In the genomic region with DNA sequence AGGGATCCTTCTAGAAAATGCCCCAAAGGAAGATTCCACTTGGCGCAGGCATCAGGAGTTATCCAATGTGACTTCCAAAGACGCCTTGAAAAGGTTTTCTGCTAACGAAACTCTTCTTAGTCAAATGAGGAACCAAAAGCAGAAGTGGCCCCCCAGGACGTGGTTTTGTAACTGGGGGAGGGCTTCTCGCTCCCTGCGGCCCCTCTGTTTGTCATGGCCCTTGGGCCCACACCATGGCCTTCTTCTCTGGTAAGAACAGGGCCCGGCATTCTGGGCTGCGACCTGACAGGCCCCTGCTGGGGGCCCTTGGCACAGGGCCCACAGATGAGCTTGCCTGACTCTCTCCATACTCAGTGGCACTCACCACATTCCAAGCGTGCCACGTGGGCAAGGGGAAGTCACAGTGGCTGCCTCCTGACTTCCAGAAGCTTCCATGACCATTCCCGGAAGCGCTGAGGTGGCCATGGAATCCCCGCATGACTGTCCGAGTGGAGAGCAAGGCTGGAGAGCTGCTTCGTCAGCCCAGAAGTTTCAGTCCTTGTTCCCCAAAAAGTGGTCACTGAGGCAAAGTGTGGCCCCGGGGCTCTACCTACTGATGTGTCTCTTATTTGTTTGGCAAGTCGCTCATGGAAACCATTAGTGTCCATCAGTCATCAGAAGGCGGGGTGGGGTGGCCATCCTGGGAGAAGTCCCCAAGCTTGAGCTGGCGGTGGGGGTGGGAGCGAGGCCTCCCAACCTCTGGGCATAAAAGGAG, we compare ENCODE assay signal across 8 cellular contexts. TPM values are rescaled to one million over a fixed set of nuclear protein-coding genes. Genes with fewer than 3 reads are reported as not detected.
A peak's percentile ranks its signal among the peaks of the same experiment; 100 is the strongest.
DNase-seq lines count a peak whose midpoint lies in the region; ATAC-seq, FAIRE-seq and TF ChIP-seq lines count a peak whose summit lies in the region.

No MANE protein-coding gene starts in this region.

- H3K27me3 ChIP-seq in endothelial cell of umbilical vein (ENCODE audit: control insufficient read depth in 2 of 2, insufficient read depth in 2 of 2, low read length in 2 of 2) (no peaks in the 10 kb centered on the region), osteoblast (ENCODE audit: insufficient read depth, low read length) (no peaks in the 10 kb centered on the region)

- H3K79me2 ChIP-seq in endothelial cell of umbilical vein (ENCODE audit: control insufficient read depth, insufficient read depth, low read length) (peaks cover 38% of the 10 kb centered on the region), osteoblast (ENCODE audit: insufficient read depth, low read length) (peaks cover 40% of the 10 kb centered on the region)

- dilution Hi-C loops in endothelial cell of umbilical vein (cut with MboI; ENCODE audit: extremely low pct_ligation_motif_present, low sequenced_read_pairs) = no loop called here

- H3K27ac ChIP-seq in endothelial cell of umbilical vein (ENCODE audit: insufficient read depth, low read depth, low read length) = peak overlapping the region; percentile 41
- no peak overlapping the region for H3K27ac ChIP-seq in osteoblast (ENCODE audit: low read depth, low read length)

- POLR2A ChIA-PET in endothelial cell of umbilical vein (lab: Charles Lee) = interaction anchor here (1.7 kb wide), 1 partner anchor 24 kb away, joined by 5 read pairs; a partner anchor contains a TSS

- H3K4me1 ChIP-seq in endothelial cell of umbilical vein (ENCODE audit: control insufficient read depth, extremely low read depth, insufficient read depth, low read length) (peaks cover 41% of the 10 kb centered on the region), osteoblast (ENCODE audit: insufficient read depth, low read length) (peaks cover 37% of the 10 kb centered on the region)

- no TSS peak for BruUV-seq in endothelial cell of umbilical vein (replicated peaks; lab: Mats Ljungman, UMichigan)

- H3K4me2 ChIP-seq in endothelial cell of umbilical vein (ENCODE audit: insufficient read depth, low read length) = no peak overlapping the region
- no peak overlapping the region for H3K4me2 ChIP-seq in osteoblast (ENCODE audit: insufficient read depth, low read length)

- intact Hi-C loops in endothelial cell of umbilical vein (cut with micrococcal nuclease) = no loop called here

- DNase-seq in OCI-M1 (lab: John Stamatoyannopoulos, UW) (peak; percentile 48), endothelial cell of umbilical vein (ENCODE audit: low read depth, low spot score) (no peak), osteoblast (ENCODE audit: insufficient read length, low spot score, missing footprints) (peak; percentile 69), DMS153 treated with DMSO at 0.1 percent for 48 hours (lab: John Stamatoyannopoulos, UW; ENCODE audit: unreplicated experiment) (no peak), SHP77 (lab: John Stamatoyannopoulos, UW) (no peak), cerebellar nuclear complex (lab: John Stamatoyannopoulos, UW) (no peak)

- CTCF ChIA-PET in endothelial cell of umbilical vein (lab: Charles Lee) = no interaction called here

- H4K20me1 ChIP-seq in endothelial cell of umbilical vein (replicated peaks; ENCODE audit: control insufficient read depth, extremely low read depth, insufficient read depth, low read length) (no peaks in the 10 kb centered on the region), osteoblast (ENCODE audit: insufficient read depth, low read length) (peaks cover 18% of the 10 kb centered on the region)

- H3K9ac ChIP-seq in endothelial cell of umbilical vein (replicated peaks; ENCODE audit: extremely low read depth, insufficient read depth, low read length) = no peak overlapping the region

- H3K36me3 ChIP-seq in endothelial cell of umbilical vein (ENCODE audit: control insufficient read depth in 2 of 2, extremely low read depth in 1 of 2, insufficient read depth in 2 of 2, low read length in 2 of 2) (peaks cover 0 to 5% of the 10 kb centered on the region in 2 experiments), osteoblast (ENCODE audit: insufficient read depth, low read length) (peaks cover 24% of the 10 kb centered on the region)

- H2AFZ ChIP-seq in endothelial cell of umbilical vein (ENCODE audit: low read depth, low read length) (no peak overlapping the region), osteoblast (ENCODE audit: low read length) (no peak overlapping the region)

- TF ChIP-seq POLR2A in endothelial cell of umbilical vein (IDR thresholded peaks at IDR 0.05; ENCODE audit: low read depth, low read length) = no peak

- TF ChIP-seq CTCF in endothelial cell of umbilical vein (IDR thresholded peaks at IDR 0.05; ENCODE audit: extremely low read depth in 1 of 2, insufficient read depth in 1 of 2, low read depth in 1 of 2, low read length in 2 of 2) (no peak), osteoblast (IDR thresholded peaks at IDR 0.05; ENCODE audit: extremely low read depth, low read depth, low read length) (no peak)

- no peaks in the 10 kb centered on the region for H3K9me1 ChIP-seq in endothelial cell of umbilical vein (replicated peaks; ENCODE audit: control insufficient read depth, extremely low read depth, insufficient read depth, low read length)

- no peaks in the 10 kb centered on the region for H3K9me3 ChIP-seq in endothelial cell of umbilical vein (replicated peaks; ENCODE audit: control insufficient read depth, insufficient read depth, low read length)
- H3K9me3 ChIP-seq in osteoblast (ENCODE audit: low read depth, low read length) = no peaks in the 10 kb centered on the region

- H3K4me3 ChIP-seq in endothelial cell of umbilical vein (replicated peaks in 1 of 3; ENCODE audit: insufficient read depth in 1 of 3, low read depth in 1 of 3, low read length in 3 of 3) (no peak overlapping the region), osteoblast (ENCODE audit: insufficient read depth, low read length) (peak overlapping the region; percentile 90)

- ATAC-seq in GM18907 (IDR thresholded peaks at IDR 0.05; ENCODE audit: unreplicated experiment) = peak; percentile 35
- peak; percentile 33 for ATAC-seq in HG02623 (IDR thresholded peaks at IDR 0.05; ENCODE audit: unreplicated experiment)

- no peak for FAIRE-seq in endothelial cell of umbilical vein (lab: Jason Lieb, UNC)

TF ChIP-seq in endothelial cell of umbilical vein, 7 proteins besides CTCF, POLR2A, EP300 and RAD21 (continues in another document):
- no peak for TF ChIP-seq POLR2AphosphoS5 (IDR thresholded peaks at IDR 0.05; ENCODE audit: insufficient read depth, low read depth, low read length)
- TF ChIP-seq GATA2 (IDR thresholded peaks at IDR 0.05; ENCODE audit: insufficient read depth, insufficient read length, low read depth, low read length) = no peak

RNA-seq across cellular contexts. Expression of a gene that starts 0.9 kb away (rescaled TPM):
- total RNA-seq in endothelial cell of umbilical vein = 299 and 304 TPM in 2 replicates
- 323 and 387 TPM in 2 replicates for polyA plus RNA-seq in endothelial cell of umbilical vein
- polyA plus RNA-seq in endothelial cell of umbilical vein (2011; cell fraction: cytosol; rRNA removed) = 384 and 406 TPM in 2 replicates
- 161 and 176 TPM in 2 replicates for polyA plus RNA-seq in endothelial cell of umbilical vein (2011; cell fraction: nucleus; rRNA removed)
- polyA plus RNA-seq in endothelial cell of umbilical vein (2012) = 295 and 377 TPM in 2 replicates
- 334 TPM in 2 replicates for polyA minus RNA-seq in endothelial cell of umbilical vein
- 43.1 TPM for polyA minus RNA-seq in endothelial cell of umbilical vein (2011; cell fraction: cytosol; rRNA and poly(A)+ RNA removed)
- polyA minus RNA-seq in endothelial cell of umbilical vein (2011; cell fraction: nucleus; rRNA and poly(A)+ RNA removed) = 47.0 and 69.2 TPM in 2 replicates
- total RNA-seq in osteoblast = 223 and 264 TPM in 2 replicates

RNA-seq across cellular contexts. Expression of a gene that starts 11.3 kb away (rescaled TPM):
- total RNA-seq in endothelial cell of umbilical vein (not detected in 2 replicates), osteoblast (not detected in 2 replicates)
- polyA plus RNA-seq in endothelial cell of umbilical vein = 0.02 and 0.04 TPM in 2 replicates
- 0.01 TPM in 1 of 2 replicates, not detected in the other for polyA plus RNA-seq in endothelial cell of umbilical vein (2011; cell fraction: cytosol; rRNA removed)
- polyA plus RNA-seq in endothelial cell of umbilical vein (2011; cell fraction: nucleus; rRNA removed) = 0.13 and 0.20 TPM in 2 replicates
- polyA plus RNA-seq in endothelial cell of umbilical vein (2012) = 0.11 and 0.15 TPM in 2 replicates
- not detected in 2 replicates for polyA minus RNA-seq in endothelial cell of umbilical vein
- polyA minus RNA-seq in endothelial cell of umbilical vein (2011; cell fraction: cytosol; rRNA and poly(A)+ RNA removed) = not detected
- polyA minus RNA-seq in endothelial cell of umbilical vein (2011; cell fraction: nucleus; rRNA and poly(A)+ RNA removed) = not detected in 2 replicates

RNA-seq across cellular contexts. Expression of a gene that starts 24.2 kb away (rescaled TPM):
- 107 and 114 TPM in 2 replicates for total RNA-seq in endothelial cell of umbilical vein
- 20.2 and 29.0 TPM in 2 replicates for polyA plus RNA-seq in endothelial cell of umbilical vein
- polyA plus RNA-seq in endothelial cell of umbilical vein (2011; cell fraction: cytosol; rRNA removed) = 52.0 and 63.6 TPM in 2 replicates
- polyA plus RNA-seq in endothelial cell of umbilical vein (2011; cell fraction: nucleus; rRNA removed) = 21.9 and 28.7 TPM in 2 replicates
- 124 and 221 TPM in 2 replicates for polyA plus RNA-seq in endothelial cell of umbilical vein (2012)
- polyA minus RNA-seq in endothelial cell of umbilical vein = 13.2 and 13.4 TPM in 2 replicates
- 24.8 TPM for polyA minus RNA-seq in endothelial cell of umbilical vein (2011; cell fraction: cytosol; rRNA and poly(A)+ RNA removed)
- 34.2 and 44.0 TPM in 2 replicates for polyA minus RNA-seq in endothelial cell of umbilical vein (2011; cell fraction: nucleus; rRNA and poly(A)+ RNA removed)
- 19.5 and 23.0 TPM in 2 replicates for total RNA-seq in osteoblast

RNA-seq across cellular contexts. Expression of a gene that starts 26.9 kb away (rescaled TPM):
- total RNA-seq in endothelial cell of umbilical vein (92.5 and 93.2 TPM in 2 replicates), osteoblast (41.3 and 46.7 TPM in 2 replicates)
- 75.8 and 90.1 TPM in 2 replicates for polyA plus RNA-seq in endothelial cell of umbilical vein
- 116 and 117 TPM in 2 replicates for polyA plus RNA-seq in endothelial cell of umbilical vein (2011; cell fraction: cytosol; rRNA removed)
- polyA plus RNA-seq in endothelial cell of umbilical vein (2011; cell fraction: nucleus; rRNA removed) = 290 and 328 TPM in 2 replicates
- 77.8 and 85.4 TPM in 2 replicates for polyA plus RNA-seq in endothelial cell of umbilical vein (2012)
- 67.7 and 82.1 TPM in 2 replicates for polyA minus RNA-seq in endothelial cell of umbilical vein
- polyA minus RNA-seq in endothelial cell of umbilical vein (2011; cell fraction: cytosol; rRNA and poly(A)+ RNA removed) = 65.2 TPM
- 59.1 and 75.2 TPM in 2 replicates for polyA minus RNA-seq in endothelial cell of umbilical vein (2011; cell fraction: nucleus; rRNA and poly(A)+ RNA removed)

RNA-seq across cellular contexts. Expression of a gene that starts 34.7 kb away (rescaled TPM):
- total RNA-seq in endothelial cell of umbilical vein (47.4 and 57.2 TPM in 2 replicates), osteoblast (68.4 and 72.2 TPM in 2 replicates)
- 12.1 and 14.9 TPM in 2 replicates for polyA plus RNA-seq in endothelial cell of umbilical vein
- polyA plus RNA-seq in endothelial cell of umbilical vein (2011; cell fraction: cytosol; rRNA removed) = 26.1 and 28.8 TPM in 2 replicates
- polyA plus RNA-seq in endothelial cell of umbilical vein (2011; cell fraction: nucleus; rRNA removed) = 15.9 and 16.0 TPM in 2 replicates
- polyA plus RNA-seq in endothelial cell of umbilical vein (2012) = 43.9 and 54.5 TPM in 2 replicates
- 88.1 and 114 TPM in 2 replicates for polyA minus RNA-seq in endothelial cell of umbilical vein
- 126 TPM for polyA minus RNA-seq in endothelial cell of umbilical vein (2011; cell fraction: cytosol; rRNA and poly(A)+ RNA removed)
- 17.4 and 22.8 TPM in 2 replicates for polyA minus RNA-seq in endothelial cell of umbilical vein (2011; cell fraction: nucleus; rRNA and poly(A)+ RNA removed)

Comparison
In these comparisons a context has a peak if more than half of its experiments do, and no peak if none do; other contexts are left out.
1. DNase-seq: peak in OCI-M1 (single experiment) and osteoblast (single experiment); none in endothelial cell of umbilical vein (single experiment), DMS153 treated with DMSO at 0.1 percent for 48 hours (single experiment), SHP77 (0 of 2) and cerebellar nuclear complex (0 of 2).